Comparison of ENCODE assay signal across 10 cellular contexts in genomic region chr1:197197430-197197997, GRCh38. TPM values are rescaled to one million over a fixed set of nuclear protein-coding genes. Genes with fewer than 3 reads are reported as not detected.
DNase-seq lines count a peak whose midpoint lies in the region; ATAC-seq, FAIRE-seq and TF ChIP-seq lines count a peak whose summit lies in the region.
"Had no signal": no experiment of that assay in that cellular context is flagged by ENCODE, and none has a peak within 500 bp of the region (broad histone marks: within the 10 kb centered on the region; RNA-seq: fewer than 3 reads in every experiment).

No MANE protein-coding gene starts in this region.

- H3K27ac ChIP-seq in right atrium auricular region (no peak overlapping the region), keratinocyte (ENCODE audit: control insufficient read depth, insufficient read depth, low read length) (no peak overlapping the region)

- H3K4me3 ChIP-seq in right atrium auricular region (peak overlapping the region; percentile 0 to 94), keratinocyte (ENCODE audit: control insufficient read depth in 2 of 3, extremely low read depth in 1 of 3, insufficient read depth in 2 of 3, low read depth in 1 of 3, low read length in 3 of 3) (peak overlapping the region in 2 of 3 experiments; percentile 16 to 93)

- no peaks in the 10 kb centered on the region for H3K27me3 Mint-ChIP-seq in activated naive CD8-positive, alpha-beta T cell treated with anti-CD3 and anti-CD28 coated beads for 36 hours
- no peaks in the 10 kb centered on the region for H3K27me3 Mint-ChIP-seq in type B pancreatic cell

- H3K4me1 Mint-ChIP-seq in activated naive CD8-positive, alpha-beta T cell treated with anti-CD3 and anti-CD28 coated beads for 36 hours, result peaks cover 51% of the 10 kb centered on the region
- peaks cover 45% of the 10 kb centered on the region for H3K4me1 Mint-ChIP-seq in type B pancreatic cell (ENCODE audit: unreplicated experiment)

- peaks cover 11% of the 10 kb centered on the region for H3K36me3 Mint-ChIP-seq in activated naive CD8-positive, alpha-beta T cell treated with anti-CD3 and anti-CD28 coated beads for 36 hours
- peaks cover 20% of the 10 kb centered on the region for H3K36me3 Mint-ChIP-seq in type B pancreatic cell

- H3K4me1 ChIP-seq in right atrium auricular region, result peaks cover 0 to 33% of the 10 kb centered on the region in 2 donors
- H3K4me1 ChIP-seq in keratinocyte (ENCODE audit: control insufficient read depth, extremely low read depth, insufficient read depth, low read length), result peaks cover 17% of the 10 kb centered on the region

- ATAC-seq in Right ventricle myocardium inferior (no peak), GM18519 (IDR thresholded peaks at IDR 0.05; ENCODE audit: low FRiP score, unreplicated experiment) (no peak)
- no peak for ATAC-seq in activated CD4-positive, CD25-positive, alpha-beta regulatory T cell treated with anti-CD3 and anti-CD28 coated beads, Interleukin-2, amount 50 U/mL, for 24 hours

- intact Hi-C loops in Right ventricle myocardium inferior (cut with DNase I), result no loop called here

- H3K9me1 ChIP-seq in keratinocyte (ENCODE audit: control insufficient read depth, extremely low read depth, insufficient read depth, low read length), result no peaks in the 10 kb centered on the region

- H4K20me1 ChIP-seq in keratinocyte (ENCODE audit: control insufficient read depth, extremely low read depth, insufficient read depth, low read length), result no peaks in the 10 kb centered on the region

- FAIRE-seq in keratinocyte (lab: Jason Lieb, UNC), result peak; percentile 51

- H3K9me3 ChIP-seq in right atrium auricular region (no peaks in the 10 kb centered on the region), keratinocyte (ENCODE audit: control insufficient read depth, low read depth, low read length) (no peaks in the 10 kb centered on the region)

- dilution Hi-C loops in keratinocyte (cut with MboI; ENCODE audit: extremely low pct_ligation_motif_present, low sequenced_read_pairs), result no loop called here

- no peak for DNase-seq in right atrium auricular region (ENCODE audit: low spot score)
- DNase-seq in Right ventricle myocardium inferior (ENCODE audit: missing footprints), result no peak
- no peak for DNase-seq in activated naive CD8-positive, alpha-beta T cell treated with anti-CD3 and anti-CD28 coated beads for 36 hours
- no peak for DNase-seq in keratinocyte (ENCODE audit: low read depth, low spot score)
- DNase-seq in type B pancreatic cell (ENCODE audit: extremely low spot score, unreplicated experiment), result no peak
- DNase-seq in stimulated activated naive CD4-positive, alpha-beta T cell treated with Interleukin-2 at 50 U/mL for 16 hours (lab: John Stamatoyannopoulos, UW), result no peak
- DNase-seq: DMS 273 treated with DMSO at 0.1 percent for 48 hours, NCI-H187 treated with DMSO at 0.1 percent for 48 hours had no signal

- H3K27ac Mint-ChIP-seq in activated naive CD8-positive, alpha-beta T cell treated with anti-CD3 and anti-CD28 coated beads for 36 hours, result no peak overlapping the region
- no peak overlapping the region for H3K27ac Mint-ChIP-seq in type B pancreatic cell

- H3K27me3 ChIP-seq in right atrium auricular region (no peaks in the 10 kb centered on the region), keratinocyte (ENCODE audit: control insufficient read depth, extremely low read depth, insufficient read depth, low read length) (no peaks in the 10 kb centered on the region)

- peaks cover 47% of the 10 kb centered on the region for H3K79me2 ChIP-seq in keratinocyte (ENCODE audit: control insufficient read depth, insufficient read depth, low read length)

- H3K36me3 ChIP-seq in right atrium auricular region, result no peaks in the 10 kb centered on the region
- H3K36me3 ChIP-seq in keratinocyte (ENCODE audit: control insufficient read depth in 2 of 2, extremely low read depth in 1 of 2, insufficient read depth in 2 of 2, low read length in 2 of 2), result no peaks in the 10 kb centered on the region

- peak overlapping the region; percentile 91 for H3K4me2 ChIP-seq in keratinocyte (ENCODE audit: control insufficient read depth, extremely low read depth, insufficient read depth, low read depth, low read length)

- TF ChIP-seq CTCF in right atrium auricular region (IDR thresholded peaks at IDR 0.05) (no peak), keratinocyte (optimal IDR thresholded peaks at IDR 0.05 in 1 of 3, IDR thresholded peaks at IDR 0.05 in 1 of 3, conservative IDR thresholded peaks at IDR 0.05 in 1 of 3; ENCODE audit: extremely low read depth in 1 of 3, insufficient read depth in 2 of 3, low read length in 3 of 3) (no peak), type B pancreatic cell (conservative IDR thresholded peaks at IDR 0.05) (no peak)

- H3K4me3 Mint-ChIP-seq in activated naive CD8-positive, alpha-beta T cell treated with anti-CD3 and anti-CD28 coated beads for 36 hours, result peak overlapping the region; percentile 59
- H3K4me3 Mint-ChIP-seq in type B pancreatic cell, result peak overlapping the region; percentile 97

- no peaks in the 10 kb centered on the region for H3K9me3 Mint-ChIP-seq in activated naive CD8-positive, alpha-beta T cell treated with anti-CD3 and anti-CD28 coated beads for 36 hours
- H3K9me3 Mint-ChIP-seq in type B pancreatic cell, result no peaks in the 10 kb centered on the region

- H2AFZ ChIP-seq in keratinocyte (ENCODE audit: control insufficient read depth, low read length), result no peak overlapping the region

- H3K9ac ChIP-seq in keratinocyte (ENCODE audit: control insufficient read depth, extremely low read depth, insufficient read depth, low read length), result no peak overlapping the region

RNA-seq across cellular contexts. Expression of gene ZBTB41, which starts 3.6 kb away (rescaled TPM):
- total RNA-seq in right atrium auricular region (1 to 10 TPM; 5.9 to 8.0 TPM), Right ventricle myocardium inferior (8.6 TPM), type B pancreatic cell (ENCODE audit: low replicate concordance) (13.1 and 17.6 TPM in 2 replicates)
- total RNA-seq in activated naive CD8-positive, alpha-beta T cell treated with anti-CD3 and anti-CD28 coated beads for 36 hours, result 1 to 10 TPM; 3.4 to 3.7 TPM
- polyA plus RNA-seq in keratinocyte, result 3.5 to 5.2 TPM (median 4.1 TPM) in 3 replicates
- polyA plus RNA-seq in keratinocyte (2011; ENCODE audit: low read depth), result 5.9 TPM
- polyA plus RNA-seq in keratinocyte (2011; cell fraction: cytosol; rRNA removed), result 2.0 and 4.3 TPM in 2 replicates
- polyA plus RNA-seq in keratinocyte (2011; cell fraction: nucleus; rRNA removed), result 3.5 and 4.9 TPM in 2 replicates
- 3.7 TPM in 2 replicates for polyA plus RNA-seq in keratinocyte (2012; ENCODE audit: low replicate concordance)
- polyA minus RNA-seq in keratinocyte, result 3.7 to 18.9 TPM (median 13.4 TPM) in 3 replicates
- 9.2 TPM for polyA minus RNA-seq in keratinocyte (2011; cell fraction: cytosol; rRNA and poly(A)+ RNA removed)
- polyA minus RNA-seq in keratinocyte (2011; cell fraction: nucleus; rRNA and poly(A)+ RNA removed), result 9.3 and 18.0 TPM in 2 replicates

RNA-seq across cellular contexts. Expression of gene ASPM, which starts 51.0 kb away (rescaled TPM):
- 1 to 10 TPM in 1 of 2 donors, under 1 TPM in 1; 0.20 to 2.4 TPM for total RNA-seq in right atrium auricular region
- total RNA-seq in Right ventricle myocardium inferior, result 0.35 TPM
- 10 to 100 TPM; 30.2 to 31.4 TPM for total RNA-seq in activated naive CD8-positive, alpha-beta T cell treated with anti-CD3 and anti-CD28 coated beads for 36 hours
- 2.1 to 10.0 TPM (median 5.3 TPM) in 3 replicates for polyA plus RNA-seq in keratinocyte
- 1.7 TPM for polyA plus RNA-seq in keratinocyte (2011; ENCODE audit: low read depth)
- polyA plus RNA-seq in keratinocyte (2011; cell fraction: cytosol; rRNA removed), result 1.0 and 2.5 TPM in 2 replicates
- 5.9 and 8.8 TPM in 2 replicates for polyA plus RNA-seq in keratinocyte (2011; cell fraction: nucleus; rRNA removed)
- polyA plus RNA-seq in keratinocyte (2012; ENCODE audit: low replicate concordance), result 0.71 and 8.0 TPM in 2 replicates
- polyA minus RNA-seq in keratinocyte, result 1.7 to 17.5 TPM (median 2.2 TPM) in 3 replicates
- polyA minus RNA-seq in keratinocyte (2011; cell fraction: cytosol; rRNA and poly(A)+ RNA removed), result 2.1 TPM
- 6.9 and 15.7 TPM in 2 replicates for polyA minus RNA-seq in keratinocyte (2011; cell fraction: nucleus; rRNA and poly(A)+ RNA removed)
- total RNA-seq in type B pancreatic cell (ENCODE audit: low replicate concordance), result 13.0 and 38.6 TPM in 2 replicates
